Comparison of ENCODE assay signal across 21 cellular contexts in genomic region chr13:85419611-85420010, GRCh38.
"Had no signal": no experiment of that assay in that cellular context is flagged by ENCODE, and none has a peak within 500 bp of the region (broad histone marks: within the 10 kb centered on the region; RNA-seq: fewer than 3 reads in every experiment).

No MANE protein-coding gene starts in this region.

- H3K4me3 ChIP-seq: left ventricle myocardium inferior, lung, mucosa of descending colon, ovary, right atrium auricular region, right lobe of liver, smooth muscle cell, tibial nerve, uterus had no signal

- H3K4me2 ChIP-seq: smooth muscle cell had no signal

- H3K36me3 ChIP-seq: left ventricle myocardium inferior, ovary, right atrium auricular region, right lobe of liver, tibial nerve, uterus had no signal

- H3K27ac ChIP-seq: left ventricle myocardium inferior, ovary, right atrium auricular region, right lobe of liver, tibial nerve, uterus had no signal

- FAIRE-seq: islet of Langerhans had no signal

- H3K9me3 ChIP-seq: left ventricle myocardium inferior, mucosa of descending colon, ovary, right atrium auricular region, right lobe of liver, tibial nerve, uterus had no signal

- DNase-seq: hypothalamus; immature natural killer cell; left ventricle myocardium inferior; midbrain; mucosa of descending colon; naive thymus-derived CD4-positive, alpha-beta T cell; ovary; right lobe of liver; stimulated activated CD4-positive, alpha-beta T cell treated with anti-CD3 and anti-CD28 coated beads, Interleukin-1b, Interleukin-23, amount 100 ng/mL, for 48 hours; stimulated activated CD4-positive, alpha-beta T cell treated with anti-CD3 and anti-CD28 coated beads, Interleukin-2, amount 100 ng/mL, for 48 hours; stimulated activated CD4-positive, alpha-beta T cell treated with anti-CD3 and anti-CD28 coated beads, Interleukin-4, amount 100 ng/mL, for 4 hours; stimulated activated CD8-positive, alpha-beta memory T cell treated with anti-CD3 and anti-CD28 coated beads, Interleukin-4, amount 100 ng/mL, for 48 hours; stimulated activated naive CD4-positive, alpha-beta T cell treated with Interleukin-2 at 50 U/mL for 16 hours; stimulated activated naive CD8-positive, alpha-beta T cell treated with anti-CD3 and anti-CD28 coated beads, Interleukin-15, amount 100 ng/mL, for 72 hours; substantia nigra; uterus had no signal

- H3K27me3 ChIP-seq: ovary, right atrium auricular region, right lobe of liver, tibial nerve, uterus had no signal

- H3K4me1 ChIP-seq: left ventricle myocardium inferior, right atrium auricular region, right lobe of liver, tibial nerve, uterus had no signal
